ENCODE assay signal across 13 cellular contexts in genomic region chr12:110545812-110546211, GRCh38. TPM values are rescaled to one million over a fixed set of nuclear protein-coding genes. Genes with fewer than 3 reads are reported as not detected.
A peak's percentile ranks its signal among the peaks of the same experiment; 100 is the strongest.
DNase-seq lines count a peak whose midpoint lies in the region; ATAC-seq and TF ChIP-seq lines count a peak whose summit lies in the region.
"Had no signal": no experiment of that assay in that cellular context is flagged by ENCODE, and none has a peak within 500 bp of the region (broad histone marks: within the 10 kb centered on the region; RNA-seq: fewer than 3 reads in every experiment).

No MANE protein-coding gene starts in this region.

- DNase-seq in activated naive CD4-positive, alpha-beta T cell treated with anti-CD3 and anti-CD28 coated beads for 36 hours, result no peak
- DNase-seq in activated naive CD4-positive, alpha-beta T cell treated with anti-CD3 and anti-CD28 coated beads, Interleukin-2, amount 50 U/mL, for 16 hours, result no peak
- DNase-seq in activated naive CD8-positive, alpha-beta T cell treated with anti-CD3 and anti-CD28 coated beads, Interleukin-2, amount 10 ng/mL, durations not matched to agents 7 days and 5 days, result no peak
- no peak for DNase-seq in SK-N-DZ (ENCODE audit: low spot score)
- DNase-seq in GF-D8 (lab: John Stamatoyannopoulos, UW), result no peak
- DNase-seq: activated B cell treated with CpG ODN at 0.5 μM for 24 hours; activated effector memory CD4-positive, alpha-beta T cell treated with anti-CD3 and anti-CD28 coated beads, Interleukin-2, amount 50 U/mL, for 16 hours; cortex of kidney; thyroid gland had no signal

- peak overlapping the region; percentile 6 for H3K27ac Mint-ChIP-seq in activated naive CD4-positive, alpha-beta T cell treated with anti-CD3 and anti-CD28 coated beads for 36 hours
- peak overlapping the region; percentile 37 for H3K27ac Mint-ChIP-seq in activated naive CD8-positive, alpha-beta T cell treated with anti-CD3 and anti-CD28 coated beads, Interleukin-2, amount 10 ng/mL, durations not matched to agents 7 days and 5 days
- H3K27ac Mint-ChIP-seq: activated B cell treated with CpG ODN at 0.5 μM for 24 hours, mesothelial cell of epicardium had no signal

- no peak overlapping the region for H3K4me3 Mint-ChIP-seq in activated naive CD4-positive, alpha-beta T cell treated with anti-CD3 and anti-CD28 coated beads for 36 hours
- no peak overlapping the region for H3K4me3 Mint-ChIP-seq in activated naive CD8-positive, alpha-beta T cell treated with anti-CD3 and anti-CD28 coated beads, Interleukin-2, amount 10 ng/mL, durations not matched to agents 7 days and 5 days
- H3K4me3 Mint-ChIP-seq: activated B cell treated with CpG ODN at 0.5 μM for 24 hours, mesothelial cell of epicardium had no signal

- CTCF ChIA-PET in activated naive CD4-positive, alpha-beta T cell treated with anti-CD3 and anti-CD28 coated beads for 36 hours (lab: Charles Lee), result interaction anchor here (0.9 to 1.1 kb wide), 3 partner anchors 17 to 56 kb away, joined by 3 to 4 read pairs (median 3); no protein-coding TSS in a partner anchor

- no peak for ATAC-seq in activated naive CD8-positive, alpha-beta T cell treated with anti-CD3 and anti-CD28 coated beads, Interleukin-2, amount 10 ng/mL, durations not matched to agents 7 days and 5 days (ENCODE audit: low read depth)
- no peak for ATAC-seq in gastroesophageal sphincter
- ATAC-seq in GM21576 (IDR thresholded peaks at IDR 0.05; ENCODE audit: unreplicated experiment), result no peak

- intact Hi-C loops in activated naive CD4-positive, alpha-beta T cell treated with anti-CD3 and anti-CD28 coated beads for 36 hours (cut with micrococcal nuclease), result no loop called here

- H3K9me3 ChIP-seq in gastroesophageal sphincter (no peaks in the 10 kb centered on the region), subcutaneous abdominal adipose tissue (ENCODE audit: control insufficient read depth in 5 of 5, low read length in 5 of 5) (no peaks in the 10 kb centered on the region)
- H3K9me3 ChIP-seq: thyroid gland had no signal

- no peak for TF ChIP-seq CTCF in gastroesophageal sphincter (IDR thresholded peaks at IDR 0.05)

- peak overlapping the region; percentile 20 to 94 (median 90) for H3K27ac ChIP-seq in gastroesophageal sphincter
- H3K27ac ChIP-seq in subcutaneous abdominal adipose tissue (ENCODE audit: low read depth, low read length), result peak overlapping the region; percentile 86
- H3K27ac ChIP-seq: thyroid gland had no signal

- H3K36me3 Mint-ChIP-seq in activated naive CD4-positive, alpha-beta T cell treated with anti-CD3 and anti-CD28 coated beads for 36 hours (ENCODE audit: low read depth), result peaks cover 39% of the 10 kb centered on the region
- H3K36me3 Mint-ChIP-seq in activated naive CD8-positive, alpha-beta T cell treated with anti-CD3 and anti-CD28 coated beads, Interleukin-2, amount 10 ng/mL, durations not matched to agents 7 days and 5 days, result peaks cover 25% of the 10 kb centered on the region

- H3K4me3 ChIP-seq in gastroesophageal sphincter, result no peak overlapping the region
- no peak overlapping the region for H3K4me3 ChIP-seq in subcutaneous abdominal adipose tissue (ENCODE audit: low read depth in 1 of 5, low read length in 5 of 5)
- H3K4me3 ChIP-seq: thyroid gland had no signal

- no peak for TF ChIP-seq POLR2A in gastroesophageal sphincter (IDR thresholded peaks at IDR 0.05)

- peaks cover 0 to 16% of the 10 kb centered on the region in 2 donors for H3K36me3 ChIP-seq in gastroesophageal sphincter
- peaks cover 0 to 11% (median 9%) of the 10 kb centered on the region in 5 donors for H3K36me3 ChIP-seq in subcutaneous abdominal adipose tissue (ENCODE audit: control insufficient read depth in 5 of 5, insufficient read depth in 5 of 5, low read length in 5 of 5)
- H3K36me3 ChIP-seq: thyroid gland had no signal

- TF ChIP-seq EP300 in gastroesophageal sphincter (IDR thresholded peaks at IDR 0.05), result no peak

- H3K4me1 ChIP-seq in gastroesophageal sphincter (peaks cover 32 to 97% (median 41%) of the 10 kb centered on the region in 3 donors), subcutaneous abdominal adipose tissue (ENCODE audit: control insufficient read depth in 5 of 5, insufficient read depth in 5 of 5, low read length in 5 of 5) (peaks cover 7 to 44% (median 34%) of the 10 kb centered on the region in 5 donors)

- peak overlapping the region in 1 of 5 donors; percentile 11 for H3K9ac ChIP-seq in subcutaneous abdominal adipose tissue (ENCODE audit: low read length in 5 of 5)

- no peaks in the 10 kb centered on the region for H3K27me3 Mint-ChIP-seq in activated naive CD4-positive, alpha-beta T cell treated with anti-CD3 and anti-CD28 coated beads for 36 hours (ENCODE audit: low read depth)
- H3K27me3 Mint-ChIP-seq in activated naive CD8-positive, alpha-beta T cell treated with anti-CD3 and anti-CD28 coated beads, Interleukin-2, amount 10 ng/mL, durations not matched to agents 7 days and 5 days, result no peaks in the 10 kb centered on the region
- H3K27me3 Mint-ChIP-seq: activated B cell treated with CpG ODN at 0.5 μM for 24 hours had no signal

- WGBS in gastroesophageal sphincter (ENCODE audit: low coverage in 1 of 2), 2 donors, result 79 to 91% methylated on average over 8 to 10 of the region's 10 CpGs

- peaks cover 42% of the 10 kb centered on the region for H3K4me1 Mint-ChIP-seq in activated naive CD4-positive, alpha-beta T cell treated with anti-CD3 and anti-CD28 coated beads for 36 hours (ENCODE audit: low read depth)
- peaks cover 31% of the 10 kb centered on the region for H3K4me1 Mint-ChIP-seq in activated naive CD8-positive, alpha-beta T cell treated with anti-CD3 and anti-CD28 coated beads, Interleukin-2, amount 10 ng/mL, durations not matched to agents 7 days and 5 days

- POLR2A ChIA-PET in activated naive CD8-positive, alpha-beta T cell treated with anti-CD3 and anti-CD28 coated beads, Interleukin-2, amount 10 ng/mL, durations not matched to agents 7 days and 5 days (lab: Charles Lee), result no interaction called here

- no peaks in the 10 kb centered on the region for H3K27me3 ChIP-seq in gastroesophageal sphincter
- H3K27me3 ChIP-seq in subcutaneous abdominal adipose tissue (ENCODE audit: control insufficient read depth in 5 of 5, insufficient read depth in 4 of 5, low read length in 5 of 5), result no peaks in the 10 kb centered on the region
- H3K27me3 ChIP-seq: thyroid gland had no signal

- no peaks in the 10 kb centered on the region for H3K9me3 Mint-ChIP-seq in activated naive CD4-positive, alpha-beta T cell treated with anti-CD3 and anti-CD28 coated beads for 36 hours
- H3K9me3 Mint-ChIP-seq in activated naive CD8-positive, alpha-beta T cell treated with anti-CD3 and anti-CD28 coated beads, Interleukin-2, amount 10 ng/mL, durations not matched to agents 7 days and 5 days, result no peaks in the 10 kb centered on the region
- H3K9me3 Mint-ChIP-seq: activated B cell treated with CpG ODN at 0.5 μM for 24 hours, mesothelial cell of epicardium had no signal

RNA-seq across cellular contexts. Expression of gene PPTC7, which starts 37.3 kb away (rescaled TPM):
- total RNA-seq in activated naive CD4-positive, alpha-beta T cell treated with anti-CD3 and anti-CD28 coated beads for 36 hours, result 10 to 100 TPM; 41.1 to 43.2 TPM
- total RNA-seq in activated naive CD8-positive, alpha-beta T cell treated with anti-CD3 and anti-CD28 coated beads, Interleukin-2, amount 10 ng/mL, durations not matched to agents 7 days and 5 days, result 10 to 100 TPM; 28.3 to 30.0 TPM
- total RNA-seq in gastroesophageal sphincter, result 10 to 100 TPM; 37.5 to 48.6 (median 41.9) TPM
- 4.0 and 4.5 TPM in 2 replicates for polyA plus RNA-seq in SK-N-DZ (2014; cell fraction: cytosol; rRNA removed)
- polyA plus RNA-seq in SK-N-DZ (2014; cell fraction: nucleus; rRNA removed), result 3.6 and 8.1 TPM in 2 replicates

RNA-seq across cellular contexts. Expression of gene RAD9B, which starts 43.7 kb away (rescaled TPM):
- total RNA-seq in activated naive CD4-positive, alpha-beta T cell treated with anti-CD3 and anti-CD28 coated beads for 36 hours, result 1 to 10 TPM; 1.1 to 1.5 TPM
- 1 to 10 TPM; 1.8 to 2.3 TPM for total RNA-seq in activated naive CD8-positive, alpha-beta T cell treated with anti-CD3 and anti-CD28 coated beads, Interleukin-2, amount 10 ng/mL, durations not matched to agents 7 days and 5 days
- total RNA-seq in gastroesophageal sphincter, result 1 to 10 TPM; 1.1 to 5.1 (median 1.9) TPM
- polyA plus RNA-seq in SK-N-DZ (2014; cell fraction: cytosol; rRNA removed), result 0.28 and 0.42 TPM in 2 replicates
- polyA plus RNA-seq in SK-N-DZ (2014; cell fraction: nucleus; rRNA removed), result 0.05 and 0.19 TPM in 2 replicates

RNA-seq across cellular contexts. Expression of gene VPS29, which starts 43.9 kb away (rescaled TPM):
- 10 to 100 TPM; 76.6 to 81.8 TPM for total RNA-seq in activated naive CD4-positive, alpha-beta T cell treated with anti-CD3 and anti-CD28 coated beads for 36 hours
- 100 to 1,000 TPM; 132 to 138 TPM for total RNA-seq in activated naive CD8-positive, alpha-beta T cell treated with anti-CD3 and anti-CD28 coated beads, Interleukin-2, amount 10 ng/mL, durations not matched to agents 7 days and 5 days
- total RNA-seq in gastroesophageal sphincter, result 100 to 1,000 TPM; 101 to 184 (median 159) TPM
- 88.4 and 108 TPM in 2 replicates for polyA plus RNA-seq in SK-N-DZ (2014; cell fraction: cytosol; rRNA removed)
- 138 and 199 TPM in 2 replicates for polyA plus RNA-seq in SK-N-DZ (2014; cell fraction: nucleus; rRNA removed)
